Comparison of ENCODE assay signal across 1 cellular context in genomic region chr13:27041341-27041740, GRCh38.
TF ChIP-seq lines count a peak whose summit lies in the region.

No MANE protein-coding gene starts in this region.

TF ChIP-seq in IMR-90, 13 proteins besides CTCF, POLR2A, EP300 and RAD21:
- TF ChIP-seq FOS (IDR thresholded peaks at IDR 0.05; ENCODE audit: low read depth, low read length) = no peak
- no peak for TF ChIP-seq SMC3 (IDR thresholded peaks at IDR 0.05; ENCODE audit: low read depth, low read length)
- TF ChIP-seq MAFK (IDR thresholded peaks at IDR 0.05; ENCODE audit: low read depth, low read length) = no peak
- TF ChIP-seq, protein P1, sequence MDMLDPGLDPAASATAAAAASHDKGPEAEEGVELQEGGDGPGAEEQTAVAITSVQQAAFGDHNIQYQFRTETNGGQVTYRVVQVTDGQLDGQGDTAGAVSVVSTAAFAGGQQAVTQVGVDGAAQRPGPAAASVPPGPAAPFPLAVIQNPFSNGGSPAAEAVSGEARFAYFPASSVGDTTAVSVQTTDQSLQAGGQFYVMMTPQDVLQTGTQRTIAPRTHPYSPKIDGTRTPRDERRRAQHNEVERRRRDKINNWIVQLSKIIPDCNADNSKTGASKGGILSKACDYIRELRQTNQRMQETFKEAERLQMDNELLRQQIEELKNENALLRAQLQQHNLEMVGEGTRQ (IDR thresholded peaks at IDR 0.05; ENCODE audit: low read depth, low read length) = no peak
- TF ChIP-seq BHLHE40 (IDR thresholded peaks at IDR 0.05; ENCODE audit: low read depth, low read length) = no peak
